In the genomic region with DNA sequence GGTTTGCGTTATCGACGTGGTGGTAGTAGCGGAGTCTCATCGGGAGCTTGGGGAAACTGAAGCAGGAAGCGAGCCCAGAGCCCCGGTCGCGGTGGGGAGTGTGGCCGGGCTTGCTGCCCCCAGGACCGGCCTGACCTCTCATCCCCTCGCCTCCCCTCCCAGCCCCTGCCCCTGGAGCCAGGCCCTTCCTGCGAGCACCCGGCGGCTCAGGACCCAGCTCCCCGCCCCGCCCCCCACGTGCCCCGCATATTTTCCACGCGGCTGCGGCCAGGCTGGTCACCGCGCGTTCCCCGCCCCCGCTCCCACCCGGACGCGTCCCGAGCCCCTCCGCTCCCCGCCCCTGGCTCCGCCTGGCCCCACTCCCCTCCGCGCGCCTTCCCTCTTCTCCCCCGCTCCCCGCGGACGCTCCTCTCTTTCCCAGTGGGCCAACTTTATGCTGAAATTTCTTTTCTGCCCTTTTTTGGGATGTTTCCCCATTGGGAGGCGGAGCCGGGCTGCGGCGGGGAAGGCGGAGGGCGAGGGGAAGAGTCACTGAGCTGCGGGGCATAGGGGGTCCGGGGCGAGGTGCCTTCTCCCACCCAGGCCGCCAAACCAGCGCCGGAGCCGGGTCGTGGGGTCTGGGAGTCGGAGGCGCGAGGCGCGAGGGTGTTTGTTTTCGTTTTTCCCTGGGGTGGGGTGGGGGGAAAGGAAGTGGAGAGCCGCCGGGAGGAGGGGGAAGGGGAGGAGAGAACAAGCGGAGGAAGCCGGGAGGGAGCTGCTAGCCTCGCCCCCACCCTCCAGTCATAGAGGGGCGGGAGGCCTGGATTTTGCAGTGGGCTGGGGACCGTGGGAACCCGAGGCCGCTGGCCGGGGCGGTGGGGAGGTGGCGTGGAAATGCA, we compare ENCODE assay signal across 8 cellular contexts. TPM values are rescaled to one million over a fixed set of nuclear protein-coding genes. Genes with fewer than 3 reads are reported as not detected.
DNase-seq lines count a peak whose midpoint lies in the region; ATAC-seq lines count a peak whose summit lies in the region.

No MANE protein-coding gene starts in this region.

- H3K4me1 ChIP-seq in mononuclear cell (ENCODE audit: insufficient read depth, low read length) (peaks cover 17% of the 10 kb centered on the region), subcutaneous abdominal adipose tissue (ENCODE audit: control insufficient read depth in 5 of 5, insufficient read depth in 5 of 5, low read length in 5 of 5) (peaks cover 5 to 35% (median 30%) of the 10 kb centered on the region in 5 donors)

- peak overlapping the region; percentile 81 for H3K27ac ChIP-seq in subcutaneous abdominal adipose tissue (ENCODE audit: low read depth, low read length)

- H3K4me1 Mint-ChIP-seq in activated T-cell treated with anti-CD3 and anti-CD28 coated beads, Interleukin-2, amount 50 U/mL, for 4 hours (ENCODE audit: low read depth): peaks cover 20% of the 10 kb centered on the region

- H3K27me3 ChIP-seq in mononuclear cell (ENCODE audit: insufficient read depth, low read length) (no peaks in the 10 kb centered on the region), subcutaneous abdominal adipose tissue (ENCODE audit: control insufficient read depth in 5 of 5, insufficient read depth in 4 of 5, low read length in 5 of 5) (no peaks in the 10 kb centered on the region)

- H3K4me3 ChIP-seq in mononuclear cell (ENCODE audit: low read length) (peak overlapping the region; percentile 55), subcutaneous abdominal adipose tissue (ENCODE audit: low read depth in 1 of 5, low read length in 5 of 5) (peak overlapping the region; percentile 58 to 79 (median 75))

- DNase-seq in NCI-H2029 (lab: John Stamatoyannopoulos, UW): peak; percentile 30
- DNase-seq in NCI-H2029 treated with DMSO at 0.1 percent for 48 hours (lab: John Stamatoyannopoulos, UW): no peak
- peak; percentile 37 for DNase-seq in NCI-H345 (lab: John Stamatoyannopoulos, UW)
- peak; percentile 22 for DNase-seq in activated T-cell treated with anti-CD3 and anti-CD28 coated beads, Interleukin-2, amount 50 U/mL, for 4 hours

- H3K4me3 Mint-ChIP-seq in activated T-cell treated with anti-CD3 and anti-CD28 coated beads, Interleukin-2, amount 50 U/mL, for 4 hours: peak overlapping the region; percentile 81

- ATAC-seq in activated T-cell treated with anti-CD3 and anti-CD28 coated beads, Interleukin-2, amount 50 U/mL, for 4 hours: peak; percentile 25 to 38
- ATAC-seq in esophagus mucosa (peak; percentile 31), HG03108 (IDR thresholded peaks at IDR 0.05; ENCODE audit: unreplicated experiment) (no peak)

- H3K36me3 ChIP-seq in subcutaneous abdominal adipose tissue (ENCODE audit: control insufficient read depth in 5 of 5, insufficient read depth in 5 of 5, low read length in 5 of 5): peaks cover 0 to 5% (median under 1%) of the 10 kb centered on the region in 5 donors

- no peaks in the 10 kb centered on the region for H3K27me3 Mint-ChIP-seq in activated T-cell treated with anti-CD3 and anti-CD28 coated beads, Interleukin-2, amount 50 U/mL, for 4 hours (ENCODE audit: low read depth)

- H3K9ac ChIP-seq in subcutaneous abdominal adipose tissue (ENCODE audit: low read length in 5 of 5): peak overlapping the region; percentile 61 to 76 (median 70)

- no peaks in the 10 kb centered on the region for H3K9me3 Mint-ChIP-seq in activated T-cell treated with anti-CD3 and anti-CD28 coated beads, Interleukin-2, amount 50 U/mL, for 4 hours

- no peaks in the 10 kb centered on the region for H3K36me3 Mint-ChIP-seq in activated T-cell treated with anti-CD3 and anti-CD28 coated beads, Interleukin-2, amount 50 U/mL, for 4 hours (ENCODE audit: insufficient read depth)

- H3K9me3 ChIP-seq in mononuclear cell (ENCODE audit: low read depth, low read length) (no peaks in the 10 kb centered on the region), subcutaneous abdominal adipose tissue (ENCODE audit: control insufficient read depth in 5 of 5, low read length in 5 of 5) (no peaks in the 10 kb centered on the region)

RNA-seq across cellular contexts. Expression of gene TPM2, which starts 1.0 kb away (rescaled TPM):
- 1 to 10 TPM; 1.6 to 2.2 (median 2.2) TPM for total RNA-seq in activated T-cell treated with anti-CD3 and anti-CD28 coated beads, Interleukin-2, amount 50 U/mL, for 4 hours
- total RNA-seq in esophagus mucosa: 31.2 TPM
- total RNA-seq in mononuclear cell: 7.3 TPM

RNA-seq across cellular contexts. Expression of gene CA9, which starts 17.0 kb away (rescaled TPM):
- under 1 TPM in 2 of 3 donors, not detected in 1; 0.24 to 0.46 TPM for total RNA-seq in activated T-cell treated with anti-CD3 and anti-CD28 coated beads, Interleukin-2, amount 50 U/mL, for 4 hours
- 1.6 TPM for total RNA-seq in esophagus mucosa
- total RNA-seq in mononuclear cell: not detected

RNA-seq across cellular contexts. Expression of gene ARHGEF39, which starts 25.7 kb away (rescaled TPM):
- 1 to 10 TPM; 1.1 to 1.2 (median 1.2) TPM for total RNA-seq in activated T-cell treated with anti-CD3 and anti-CD28 coated beads, Interleukin-2, amount 50 U/mL, for 4 hours
- 2.4 TPM for total RNA-seq in esophagus mucosa
- 0.10 TPM for total RNA-seq in mononuclear cell

RNA-seq across cellular contexts. Expression of gene CCDC107, which starts 32.6 kb away (rescaled TPM):
- 10 to 100 TPM; 11.1 to 12.5 (median 12.0) TPM for total RNA-seq in activated T-cell treated with anti-CD3 and anti-CD28 coated beads, Interleukin-2, amount 50 U/mL, for 4 hours
- total RNA-seq in esophagus mucosa (7.9 TPM), mononuclear cell (6.9 TPM)

RNA-seq across cellular contexts. Expression of gene RMRP, which starts 32.9 kb away (rescaled TPM):
- over 10,000 TPM; 12,907 to 15,791 (median 13,372) TPM for total RNA-seq in activated T-cell treated with anti-CD3 and anti-CD28 coated beads, Interleukin-2, amount 50 U/mL, for 4 hours
- total RNA-seq in esophagus mucosa (5,550 TPM), mononuclear cell (37,843 TPM)
